Comparison of ENCODE assay signal across 13 cellular contexts in the genomic region with DNA sequence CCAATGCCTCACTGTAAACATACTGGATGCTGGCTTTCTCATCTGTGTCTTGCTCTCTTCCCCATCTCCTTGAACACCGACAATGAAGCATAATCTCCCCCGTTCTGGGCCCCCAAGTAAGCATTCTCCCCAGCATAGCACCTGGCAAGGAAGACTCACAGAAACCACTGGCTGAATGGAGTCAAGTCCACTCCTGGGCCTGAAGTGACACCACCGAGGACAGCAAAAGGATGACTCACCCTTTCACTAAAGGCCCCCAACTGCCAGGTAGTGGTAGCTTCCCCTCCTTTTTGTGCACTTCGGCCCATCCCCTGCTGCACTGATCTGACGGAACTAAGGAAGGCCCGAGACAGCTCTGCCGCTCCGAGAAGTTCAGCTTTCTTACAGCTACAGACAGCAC. TPM values are rescaled to one million over a fixed set of nuclear protein-coding genes. Genes with fewer than 3 reads are reported as not detected.
DNase-seq lines count a peak whose midpoint lies in the region; ATAC-seq and TF ChIP-seq lines count a peak whose summit lies in the region.
"Had no signal": no experiment of that assay in that cellular context is flagged by ENCODE, and none has a peak within 500 bp of the region (broad histone marks: within the 10 kb centered on the region; RNA-seq: fewer than 3 reads in every experiment).

No MANE protein-coding gene starts in this region.

- H3K4me1 ChIP-seq in Caco-2 (peaks cover 46% of the 10 kb centered on the region), Loucy (ENCODE audit: insufficient read depth, low read length, poor library complexity, severe bottlenecking) (peaks cover 5% of the 10 kb centered on the region), duodenal mucosa (ENCODE audit: control insufficient read depth in 1 of 2, insufficient read depth in 2 of 2, low read length in 2 of 2) (peaks cover 44 to 50% of the 10 kb centered on the region in 2 donors), osteoblast (ENCODE audit: insufficient read depth, low read length) (peaks cover 38% of the 10 kb centered on the region), upper lobe of right lung (peaks cover 44% of the 10 kb centered on the region)

- H3K4me2 ChIP-seq in Loucy (ENCODE audit: low read depth, low read length, poor library complexity, severe bottlenecking): peak overlapping the region; percentile 31
- peak overlapping the region; percentile 12 for H3K4me2 ChIP-seq in osteoblast (ENCODE audit: insufficient read depth, low read length)

- H3K79me2 ChIP-seq in Loucy (ENCODE audit: insufficient read depth, low read length) (peaks cover 81% of the 10 kb centered on the region), osteoblast (ENCODE audit: insufficient read depth, low read length) (peaks cover 99% of the 10 kb centered on the region)

- DNase-seq in Caco-2 (no peak), osteoblast (ENCODE audit: insufficient read length, low spot score, missing footprints) (no peak), ecto neural progenitor cell (ENCODE audit: low spot score) (no peak), upper lobe of right lung (no peak)
- DNase-seq: dermis blood vessel endothelial cell, DMS153, lower lobe of right lung had no signal

- H3K36me3 ChIP-seq in Caco-2 (ENCODE audit: control insufficient read depth, insufficient read depth, low read length) (peaks cover 3% of the 10 kb centered on the region), Loucy (ENCODE audit: insufficient read depth, low read length) (peaks cover 12% of the 10 kb centered on the region; the same call in 1 of the 2 replicates), duodenal mucosa (ENCODE audit: control insufficient read depth in 1 of 2, insufficient read depth in 2 of 2, low read length in 2 of 2) (peaks cover 9 to 13% of the 10 kb centered on the region in 2 donors), osteoblast (ENCODE audit: insufficient read depth, low read length) (peaks cover 19% of the 10 kb centered on the region), upper lobe of right lung (peaks cover 18% of the 10 kb centered on the region)

- no peaks in the 10 kb centered on the region for H3K27me3 ChIP-seq in Caco-2 (replicated peaks; ENCODE audit: control insufficient read depth, insufficient read depth, low read length)
- H3K27me3 ChIP-seq in Loucy (ENCODE audit: insufficient read depth, low read length, poor library complexity, severe bottlenecking): no peaks in the 10 kb centered on the region
- no peaks in the 10 kb centered on the region for H3K27me3 ChIP-seq in duodenal mucosa (ENCODE audit: control insufficient read depth in 1 of 2, insufficient read depth in 2 of 2, low read length in 2 of 2)
- no peaks in the 10 kb centered on the region for H3K27me3 ChIP-seq in osteoblast (ENCODE audit: insufficient read depth, low read length)
- no peaks in the 10 kb centered on the region for H3K27me3 ChIP-seq in upper lobe of right lung
- H3K27me3 ChIP-seq: vagina had no signal

- BruUV-seq in Caco-2 (replicated peaks; lab: Mats Ljungman, UMichigan): no TSS peak

- H3K36me3 Mint-ChIP-seq in Caco-2 (ENCODE audit: insufficient read depth, unreplicated experiment): peaks cover 32% of the 10 kb centered on the region

- ATAC-seq in GM18498 (IDR thresholded peaks at IDR 0.05; ENCODE audit: unreplicated experiment): no peak
- no peak for ATAC-seq in upper lobe of right lung
- ATAC-seq in HG03025 (IDR thresholded peaks at IDR 0.05; ENCODE audit: low FRiP score, unreplicated experiment): no peak
- ATAC-seq: lower lobe of right lung had no signal

- H3F3A ChIP-seq in Loucy (ENCODE audit: low read depth): no peaks in the 10 kb centered on the region

- H3K9ac ChIP-seq in Loucy (ENCODE audit: low read depth, low read length, poor library complexity, severe bottlenecking) (no peak overlapping the region), duodenal mucosa (ENCODE audit: low read depth in 1 of 2, low read length in 2 of 2) (peak overlapping the region in 1 of 2 donors; percentile 30)

- no peaks in the 10 kb centered on the region for H3K9me3 Mint-ChIP-seq in Caco-2 (ENCODE audit: unreplicated experiment)
- H3K9me3 Mint-ChIP-seq: activated T-helper 2 cell treated with anti-CD3 and anti-CD28 coated beads, Interferon-gamma antibody, Interleukin-2, Interleukin-4, amounts not matched to agents 10 μg/mL and 5 μg/mL and 100 μg/mL, durations not matched to agents 14 hours and 24 hours and 36 hours had no signal

- H4K20me1 ChIP-seq in Loucy (ENCODE audit: insufficient read depth, low read length, poor library complexity, severe bottlenecking) (peaks cover 45% of the 10 kb centered on the region), osteoblast (ENCODE audit: insufficient read depth, low read length) (peaks cover 87% of the 10 kb centered on the region)

- no peaks in the 10 kb centered on the region for H3K9me2 ChIP-seq in Loucy (replicated peaks; ENCODE audit: low read depth, low read length)

- no peaks in the 10 kb centered on the region for H3K27me3 Mint-ChIP-seq in Caco-2 (ENCODE audit: insufficient read depth, unreplicated experiment)

- no peaks in the 10 kb centered on the region for H3K9me3 ChIP-seq in Caco-2
- H3K9me3 ChIP-seq in Loucy (ENCODE audit: insufficient read depth, low read depth, low read length): no peaks in the 10 kb centered on the region
- H3K9me3 ChIP-seq in duodenal mucosa (ENCODE audit: control insufficient read depth in 1 of 2, low read length in 2 of 2): no peaks in the 10 kb centered on the region
- no peaks in the 10 kb centered on the region for H3K9me3 ChIP-seq in osteoblast (ENCODE audit: low read depth, low read length)
- H3K9me3 ChIP-seq in upper lobe of right lung: no peaks in the 10 kb centered on the region
- H3K9me3 ChIP-seq: lower lobe of right lung, vagina had no signal

- H3K27ac ChIP-seq in duodenal mucosa (ENCODE audit: low read depth, low read length): no peak overlapping the region
- peak overlapping the region; percentile 11 for H3K27ac ChIP-seq in osteoblast (ENCODE audit: low read depth, low read length)
- no peak overlapping the region for H3K27ac ChIP-seq in upper lobe of right lung
- H3K27ac ChIP-seq: lower lobe of right lung, vagina had no signal

- TF ChIP-seq CTCF in Caco-2 (IDR thresholded peaks at IDR 0.05; ENCODE audit: insufficient read depth in 1 of 2, low read depth in 1 of 2, low read length in 1 of 2, severe bottlenecking in 1 of 2, unreplicated experiment in 1 of 2) (no peak), Loucy (conservative IDR thresholded peaks at IDR 0.05; ENCODE audit: low read length) (no peak), osteoblast (IDR thresholded peaks at IDR 0.05; ENCODE audit: extremely low read depth, low read depth, low read length) (no peak), upper lobe of right lung (IDR thresholded peaks at IDR 0.05) (no peak)

- H3K4me1 Mint-ChIP-seq in Caco-2 (ENCODE audit: low read depth, unreplicated experiment): peaks cover 44% of the 10 kb centered on the region

- CTCF ChIA-PET in Caco-2 (lab: Charles Lee): interaction anchor here (0.6 to 2.0 kb wide), 2 partner anchors 25 to 125 kb away, joined by 3 to 9 read pairs; no protein-coding TSS in a partner anchor

- no peak overlapping the region for H3K4me3 Mint-ChIP-seq in Caco-2 (ENCODE audit: unreplicated experiment)

- POLR2A ChIA-PET in Caco-2 (lab: Charles Lee): no interaction called here

- H3K4me3 ChIP-seq in Caco-2 (ENCODE audit: low read depth, low read length) (no peak overlapping the region), Loucy (ENCODE audit: low read length, poor library complexity, severe bottlenecking) (no peak overlapping the region), duodenal mucosa (ENCODE audit: low read depth in 1 of 2, low read length in 2 of 2) (peak overlapping the region; percentile 9 to 55), osteoblast (ENCODE audit: insufficient read depth, low read length) (no peak overlapping the region), upper lobe of right lung (no peak overlapping the region)
- H3K4me3 ChIP-seq: lower lobe of right lung, vagina had no signal

- no peak overlapping the region for H2AFZ ChIP-seq in Loucy (ENCODE audit: low read length)
- no peak overlapping the region for H2AFZ ChIP-seq in osteoblast (ENCODE audit: low read length)

- intact Hi-C loops in Caco-2 (cut with micrococcal nuclease; ENCODE audit: unreplicated experiment) (no loop called here), upper lobe of right lung (cut with DNase I) (no loop called here)

- H3K27ac Mint-ChIP-seq in Caco-2 (ENCODE audit: unreplicated experiment): peak overlapping the region; percentile 79

RNA-seq across cellular contexts. Expression of a gene that starts 9.4 kb away (rescaled TPM):
- 317 and 358 TPM in 2 replicates for total RNA-seq in Caco-2 (2022)
- 236 and 264 TPM in 2 replicates for total RNA-seq in osteoblast
- 112 TPM for total RNA-seq in upper lobe of right lung

RNA-seq across cellular contexts. Expression of a gene that starts 26.9 kb away (rescaled TPM):
- total RNA-seq in Caco-2 (2022) (35.6 and 41.4 TPM in 2 replicates), osteoblast (68.4 and 77.2 TPM in 2 replicates), upper lobe of right lung (33.4 TPM)

Comparison
In these comparisons a context has a peak if more than half of its experiments do, and no peak if none do; other contexts are left out.
1. H3K4me3 ChIP-seq: peak in duodenal mucosa (2 of 2); none in Caco-2 (single experiment), Loucy (single experiment), osteoblast (single experiment) and upper lobe of right lung (single experiment).